9 cellular contexts compared by ENCODE assay signal in genomic region chr21:39472786-39473185, GRCh38.
"Had no signal": no experiment of that assay in that cellular context is flagged by ENCODE, and none has a peak within 500 bp of the region (broad histone marks: within the 10 kb centered on the region; RNA-seq: fewer than 3 reads in every experiment).

No MANE protein-coding gene starts in this region.

- ATAC-seq: HCT116 had no signal

- FAIRE-seq: H1, H54 had no signal

- H3K4me3 Mint-ChIP-seq: GM23338, HFFc6 had no signal

- H3K36me3 ChIP-seq: HAP-1 had no signal

- H3K4me3 ChIP-seq: GM23338, HAP-1 had no signal

- H3K27ac Mint-ChIP-seq: GM23338, HFFc6 had no signal

- H3K9me3 ChIP-seq: HAP-1 had no signal

- H3K4me1 ChIP-seq: HAP-1 had no signal

- DNase-seq: HFFc6, IMR-90, KBM-7 had no signal

- H3K27ac ChIP-seq: HL-60 had no signal

- H3K9me3 Mint-ChIP-seq: HFFc6 had no signal
